In the genomic region with DNA sequence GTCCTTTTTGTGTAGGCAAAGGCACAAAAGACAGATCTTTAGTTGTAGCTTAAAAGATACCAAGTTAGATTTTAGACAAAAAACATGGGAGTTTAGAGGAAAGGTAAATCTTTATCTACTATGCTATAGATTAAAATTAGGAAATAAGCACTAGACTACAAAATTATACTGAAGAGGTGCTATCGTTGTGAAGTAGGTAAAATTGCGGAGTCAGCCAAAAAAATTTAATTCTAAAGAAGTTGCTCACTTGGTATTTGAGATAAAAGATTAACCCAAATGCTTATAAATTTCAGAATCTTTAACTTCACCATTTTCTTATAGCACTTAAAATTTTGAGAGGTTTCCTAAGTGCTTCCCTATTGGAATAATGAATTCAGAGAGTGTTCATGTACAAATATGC, we compare ENCODE assay signal across 2 cellular contexts.
TF ChIP-seq lines count a peak whose summit lies in the region.

No MANE protein-coding gene starts in this region.

TF ChIP-seq in SK-N-SH, 30 proteins besides CTCF, POLR2A, EP300 and RAD21 (continued from another document):
- TF ChIP-seq, protein P1, sequence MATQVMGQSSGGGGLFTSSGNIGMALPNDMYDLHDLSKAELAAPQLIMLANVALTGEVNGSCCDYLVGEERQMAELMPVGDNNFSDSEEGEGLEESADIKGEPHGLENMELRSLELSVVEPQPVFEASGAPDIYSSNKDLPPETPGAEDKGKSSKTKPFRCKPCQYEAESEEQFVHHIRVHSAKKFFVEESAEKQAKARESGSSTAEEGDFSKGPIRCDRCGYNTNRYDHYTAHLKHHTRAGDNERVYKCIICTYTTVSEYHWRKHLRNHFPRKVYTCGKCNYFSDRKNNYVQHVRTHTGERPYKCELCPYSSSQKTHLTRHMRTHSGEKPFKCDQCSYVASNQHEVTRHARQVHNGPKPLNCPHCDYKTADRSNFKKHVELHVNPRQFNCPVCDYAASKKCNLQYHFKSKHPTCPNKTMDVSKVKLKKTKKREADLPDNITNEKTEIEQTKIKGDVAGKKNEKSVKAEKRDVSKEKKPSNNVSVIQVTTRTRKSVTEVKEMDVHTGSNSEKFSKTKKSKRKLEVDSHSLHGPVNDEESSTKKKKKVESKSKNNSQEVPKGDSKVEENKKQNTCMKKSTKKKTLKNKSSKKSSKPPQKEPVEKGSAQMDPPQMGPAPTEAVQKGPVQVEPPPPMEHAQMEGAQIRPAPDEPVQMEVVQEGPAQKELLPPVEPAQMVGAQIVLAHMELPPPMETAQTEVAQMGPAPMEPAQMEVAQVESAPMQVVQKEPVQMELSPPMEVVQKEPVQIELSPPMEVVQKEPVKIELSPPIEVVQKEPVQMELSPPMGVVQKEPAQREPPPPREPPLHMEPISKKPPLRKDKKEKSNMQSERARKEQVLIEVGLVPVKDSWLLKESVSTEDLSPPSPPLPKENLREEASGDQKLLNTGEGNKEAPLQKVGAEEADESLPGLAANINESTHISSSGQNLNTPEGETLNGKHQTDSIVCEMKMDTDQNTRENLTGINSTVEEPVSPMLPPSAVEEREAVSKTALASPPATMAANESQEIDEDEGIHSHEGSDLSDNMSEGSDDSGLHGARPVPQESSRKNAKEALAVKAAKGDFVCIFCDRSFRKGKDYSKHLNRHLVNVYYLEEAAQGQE (IDR thresholded peaks at IDR 0.05; ENCODE audit: low read depth, low read length): no peak
- TF ChIP-seq EZH2phosphoT487 (IDR thresholded peaks at IDR 0.05; ENCODE audit: borderline replicate concordance, low read depth) (no peak), MXI1 (IDR thresholded peaks at IDR 0.05; ENCODE audit: low read depth, low read length) (no peak), NRF1 (IDR thresholded peaks at IDR 0.05; ENCODE audit: low read depth, low read length) (no peak), RFX5 (IDR thresholded peaks at IDR 0.05; ENCODE audit: low read length) (no peak), POLR2AphosphoS5 (IDR thresholded peaks at IDR 0.05; ENCODE audit: low read depth, low read length) (no peak), TAF1 (IDR thresholded peaks at IDR 0.05; ENCODE audit: borderline replicate concordance, low read depth, low read length) (no peak), CHD2 (IDR thresholded peaks at IDR 0.05; ENCODE audit: low read length, partially characterized antibody) (no peak), NFIC (IDR thresholded peaks at IDR 0.05; ENCODE audit: borderline replicate concordance) (no peak), YY1 (IDR thresholded peaks at IDR 0.05; ENCODE audit: low read depth) (no peak)
- TF ChIP-seq, protein P2, sequence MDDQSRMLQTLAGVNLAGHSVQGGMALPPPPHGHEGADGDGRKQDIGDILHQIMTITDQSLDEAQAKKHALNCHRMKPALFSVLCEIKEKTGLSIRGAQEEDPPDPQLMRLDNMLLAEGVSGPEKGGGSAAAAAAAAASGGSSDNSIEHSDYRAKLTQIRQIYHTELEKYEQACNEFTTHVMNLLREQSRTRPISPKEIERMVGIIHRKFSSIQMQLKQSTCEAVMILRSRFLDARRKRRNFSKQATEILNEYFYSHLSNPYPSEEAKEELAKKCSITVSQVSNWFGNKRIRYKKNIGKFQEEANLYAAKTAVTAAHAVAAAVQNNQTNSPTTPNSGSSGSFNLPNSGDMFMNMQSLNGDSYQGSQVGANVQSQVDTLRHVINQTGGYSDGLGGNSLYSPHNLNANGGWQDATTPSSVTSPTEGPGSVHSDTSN (IDR thresholded peaks at IDR 0.05): no peak
TF ChIP-seq in SK-N-SH: peak in this region for 0.

TF ChIP-seq in SK-N-SH treated with all-trans-retinoic acid at 6 μM for 48 hours, 23 proteins besides CTCF, POLR2A, EP300 and RAD21 (continued from another document):
- no peak for TF ChIP-seq TSHZ2 (CRISPR knock-in tag; IDR thresholded peaks at IDR 0.05)
- TF ChIP-seq, protein P3, sequence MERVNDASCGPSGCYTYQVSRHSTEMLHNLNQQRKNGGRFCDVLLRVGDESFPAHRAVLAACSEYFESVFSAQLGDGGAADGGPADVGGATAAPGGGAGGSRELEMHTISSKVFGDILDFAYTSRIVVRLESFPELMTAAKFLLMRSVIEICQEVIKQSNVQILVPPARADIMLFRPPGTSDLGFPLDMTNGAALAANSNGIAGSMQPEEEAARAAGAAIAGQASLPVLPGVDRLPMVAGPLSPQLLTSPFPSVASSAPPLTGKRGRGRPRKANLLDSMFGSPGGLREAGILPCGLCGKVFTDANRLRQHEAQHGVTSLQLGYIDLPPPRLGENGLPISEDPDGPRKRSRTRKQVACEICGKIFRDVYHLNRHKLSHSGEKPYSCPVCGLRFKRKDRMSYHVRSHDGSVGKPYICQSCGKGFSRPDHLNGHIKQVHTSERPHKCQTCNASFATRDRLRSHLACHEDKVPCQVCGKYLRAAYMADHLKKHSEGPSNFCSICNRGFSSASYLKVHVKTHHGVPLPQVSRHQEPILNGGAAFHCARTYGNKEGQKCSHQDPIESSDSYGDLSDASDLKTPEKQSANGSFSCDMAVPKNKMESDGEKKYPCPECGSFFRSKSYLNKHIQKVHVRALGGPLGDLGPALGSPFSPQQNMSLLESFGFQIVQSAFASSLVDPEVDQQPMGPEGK (CRISPR knock-in tag; IDR thresholded peaks at IDR 0.05; ENCODE audit: borderline replicate concordance): no peak
- no peak for TF ChIP-seq ISL1 (CRISPR knock-in tag; IDR thresholded peaks at IDR 0.05)
- TF ChIP-seq CREB5 (CRISPR knock-in tag; IDR thresholded peaks at IDR 0.05; ENCODE audit: low read depth): no peak
- no peak for TF ChIP-seq OSR1 (CRISPR knock-in tag; IDR thresholded peaks at IDR 0.05)
- TF ChIP-seq, protein P4, sequence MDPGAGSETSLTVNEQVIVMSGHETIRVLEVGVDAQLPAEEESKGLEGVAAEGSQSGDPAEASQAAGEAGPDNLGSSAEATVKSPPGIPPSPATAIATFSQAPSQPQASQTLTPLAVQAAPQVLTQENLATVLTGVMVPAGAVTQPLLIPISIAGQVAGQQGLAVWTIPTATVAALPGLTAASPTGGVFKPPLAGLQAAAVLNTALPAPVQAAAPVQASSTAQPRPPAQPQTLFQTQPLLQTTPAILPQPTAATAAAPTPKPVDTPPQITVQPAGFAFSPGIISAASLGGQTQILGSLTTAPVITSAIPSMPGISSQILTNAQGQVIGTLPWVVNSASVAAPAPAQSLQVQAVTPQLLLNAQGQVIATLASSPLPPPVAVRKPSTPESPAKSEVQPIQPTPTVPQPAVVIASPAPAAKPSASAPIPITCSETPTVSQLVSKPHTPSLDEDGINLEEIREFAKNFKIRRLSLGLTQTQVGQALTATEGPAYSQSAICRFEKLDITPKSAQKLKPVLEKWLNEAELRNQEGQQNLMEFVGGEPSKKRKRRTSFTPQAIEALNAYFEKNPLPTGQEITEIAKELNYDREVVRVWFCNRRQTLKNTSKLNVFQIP (CRISPR knock-in tag; IDR thresholded peaks at IDR 0.05; ENCODE audit: borderline replicate concordance, low read depth): no peak
- TF ChIP-seq PPARA (CRISPR knock-in tag; IDR thresholded peaks at IDR 0.05; ENCODE audit: borderline replicate concordance): no peak
- no peak for TF ChIP-seq RARB (CRISPR knock-in tag; IDR thresholded peaks at IDR 0.05)
- no peak for TF ChIP-seq BACH2 (CRISPR knock-in tag; IDR thresholded peaks at IDR 0.05; ENCODE audit: borderline replicate concordance)
- TF ChIP-seq ZNF70 (CRISPR knock-in tag; IDR thresholded peaks at IDR 0.05): no peak
- TF ChIP-seq TOX (CRISPR knock-in tag; IDR thresholded peaks at IDR 0.05; ENCODE audit: borderline replicate concordance): no peak
